In genomic region chr11:44961894-44962293, GRCh38 we compare ENCODE assay signal across 21 cellular contexts. TPM values are rescaled to one million over a fixed set of nuclear protein-coding genes. Genes with fewer than 3 reads are reported as not detected.
A peak's percentile ranks its signal among the peaks of the same experiment; 100 is the strongest.
DNase-seq lines count a peak whose midpoint lies in the region; ATAC-seq and TF ChIP-seq lines count a peak whose summit lies in the region.
"Had no signal": no experiment of that assay in that cellular context is flagged by ENCODE, and none has a peak within 500 bp of the region (broad histone marks: within the 10 kb centered on the region; RNA-seq: fewer than 3 reads in every experiment).

No MANE protein-coding gene starts in this region.

- H3K27ac ChIP-seq in HUES64 (ENCODE audit: low read depth, low read length) (peak overlapping the region; percentile 80; the same call in 1 of the 2 replicates), neuronal stem cell (replicated peaks; ENCODE audit: low read length) (peak overlapping the region; percentile 53), esophagus muscularis mucosa (replicated peaks in 1 of 4) (no peak overlapping the region)
- H3K27ac ChIP-seq: KMS-11, PC-9 had no signal

- no peak overlapping the region for H2BK120ac ChIP-seq in neuronal stem cell (ENCODE audit: low read depth, low read length)

- no peak overlapping the region for H3K4me2 ChIP-seq in neuronal stem cell (ENCODE audit: insufficient read depth, low read length, poor library complexity, severe bottlenecking)
- H3K4me2 ChIP-seq: KMS-11, PC-9 had no signal

- no peak overlapping the region for H3K4ac ChIP-seq in neuronal stem cell (ENCODE audit: low read length)

- H2AK5ac ChIP-seq in neuronal stem cell (ENCODE audit: low read depth, low read length) = peak overlapping the region; percentile 16

- TF ChIP-seq CTCF in WTC11 (IDR thresholded peaks at IDR 0.05) (no peak), esophagus muscularis mucosa (IDR thresholded peaks at IDR 0.05) (no peak)

- H3K9ac ChIP-seq in HUES64 (ENCODE audit: low read depth, low read length) (no peak overlapping the region; the same call in 1 of the 2 replicates), neuronal stem cell (ENCODE audit: low read depth, low read length, poor library complexity) (no peak overlapping the region)
- H3K9ac ChIP-seq: KMS-11 had no signal

- peak overlapping the region; percentile 89 for H3K18ac ChIP-seq in neuronal stem cell (ENCODE audit: low read length)

- POLR2A ChIA-PET in WTC11 (lab: Charles Lee) = interaction anchor here (0.5 to 0.6 kb wide), 2 partner anchors 127 to 201 kb away, joined by 3 to 5 read pairs; no protein-coding TSS in a partner anchor

- H3K14ac ChIP-seq in neuronal stem cell (ENCODE audit: low read length) = peak overlapping the region; percentile 42

- TF ChIP-seq EP300 in esophagus muscularis mucosa (IDR thresholded peaks at IDR 0.05) = no peak

- H2BK5ac ChIP-seq in neuronal stem cell (ENCODE audit: low read length) = peak overlapping the region; percentile 30

- H3K4me1 ChIP-seq in HUES64 (ENCODE audit: insufficient read depth, low read length) (peaks cover 54% of the 10 kb centered on the region), neuronal stem cell (ENCODE audit: control insufficient read depth in 2 of 2, insufficient read depth in 1 of 2, low read depth in 1 of 2, low read length in 2 of 2) (peaks cover 4 to 48% of the 10 kb centered on the region in 2 donors), esophagus muscularis mucosa (peaks cover 0 to 10% (median 10%) of the 10 kb centered on the region in 4 donors)

- no peaks in the 10 kb centered on the region for H3K79me1 ChIP-seq in neuronal stem cell (ENCODE audit: low read depth, low read length)

- intact Hi-C loops in esophagus muscularis mucosa (cut with DNase I) = no loop called here

- H3K27me3 ChIP-seq in HUES64 (ENCODE audit: insufficient read depth, low read length) = peaks cover 8% of the 10 kb centered on the region
- H3K27me3 ChIP-seq in neuronal stem cell (ENCODE audit: control insufficient read depth in 3 of 3, insufficient read depth in 3 of 3, low read depth in 1 of 3, low read length in 3 of 3) = peaks cover 0 to 63% (median 0%) of the 10 kb centered on the region in 3 experiments
- no peaks in the 10 kb centered on the region for H3K27me3 ChIP-seq in esophagus muscularis mucosa

- H4K8ac ChIP-seq in neuronal stem cell (ENCODE audit: low read depth, low read length) = no peak overlapping the region

- H2AFZ ChIP-seq in neuronal stem cell (ENCODE audit: low read length) = no peak overlapping the region
- H2AFZ ChIP-seq: PC-9 had no signal

- H3K36me3 ChIP-seq in HUES64 (ENCODE audit: insufficient read depth, low read length) (no peaks in the 10 kb centered on the region), neuronal stem cell (replicated peaks in 1 of 2; ENCODE audit: control insufficient read depth in 2 of 2, insufficient read depth in 2 of 2, low read length in 2 of 2) (no peaks in the 10 kb centered on the region), esophagus muscularis mucosa (no peaks in the 10 kb centered on the region)

- CTCF ChIA-PET in WTC11 (lab: Charles Lee) = interaction anchor here (0.8 to 4.5 kb wide), 11 partner anchors 11 to 149 kb away, joined by 3 to 36 read pairs (median 4); partner anchors contain the start of gene TP53I11

- H3K4me3 ChIP-seq in HUES64 (ENCODE audit: low read length) = no peak overlapping the region
- no peak overlapping the region for H3K4me3 ChIP-seq in neuronal stem cell (ENCODE audit: low read length in 2 of 2)
- H3K4me3 ChIP-seq in esophagus muscularis mucosa = no peak overlapping the region
- H3K4me3 ChIP-seq: PC-9 had no signal

- no peak; the same call in none of the 2 replicates for ATAC-seq in WTC11

- peak overlapping the region; percentile 49; the same call in 1 of the 2 replicates for H3K27ac Mint-ChIP-seq in WTC11
- H3K27ac Mint-ChIP-seq: B cell; CD4-positive, alpha-beta T cell; T-helper 1 cell treated with Interleukin-12 subunit alpha and Interleukin-12 subunit beta and Interleukin-4 antibody, amounts not matched to agents 30 μg/mL and 1 μg/mL, for 36 hours had no signal

- H3K4me3 Mint-ChIP-seq in WTC11 = no peak overlapping the region
- H3K4me3 Mint-ChIP-seq: B cell; CD4-positive, alpha-beta T cell; T-helper 1 cell treated with Interleukin-12 subunit alpha and Interleukin-12 subunit beta and Interleukin-4 antibody, amounts not matched to agents 30 μg/mL and 1 μg/mL, for 36 hours had no signal

- no peaks in the 10 kb centered on the region for H3K9me3 ChIP-seq in HUES64 (ENCODE audit: insufficient read depth, low read depth, low read length)
- H3K9me3 ChIP-seq in neuronal stem cell (replicated peaks in 1 of 2; ENCODE audit: control insufficient read depth in 2 of 2, insufficient read depth in 1 of 2, low read depth in 1 of 2, low read length in 2 of 2) = no peaks in the 10 kb centered on the region
- H3K9me3 ChIP-seq in esophagus muscularis mucosa = no peaks in the 10 kb centered on the region

- H2BK15ac ChIP-seq in neuronal stem cell (ENCODE audit: low read length) = no peak overlapping the region

- H3K27me3 Mint-ChIP-seq in WTC11 (ENCODE audit: low read depth) = peaks cover 8% of the 10 kb centered on the region
- H3K27me3 Mint-ChIP-seq: CD4-positive, alpha-beta T cell had no signal

- no peaks in the 10 kb centered on the region for H3K9me3 Mint-ChIP-seq in WTC11
- H3K9me3 Mint-ChIP-seq: CD4-positive, alpha-beta T cell; T-helper 1 cell treated with Interleukin-12 subunit alpha and Interleukin-12 subunit beta and Interleukin-4 antibody, amounts not matched to agents 30 μg/mL and 1 μg/mL, for 36 hours had no signal

- WGBS in HUES64 = 10% methylated on average over 2 of the region's 2 CpGs
- no CpG with 5 or more reads among the region's 2 CpGs for WGBS in neuronal stem cell (ENCODE audit: extremely low coverage in 2 of 2, insufficient read length in 2 of 2, insufficient replicate concordance in 1 of 2), 2 donors
- 29% methylated on average over 2 of the region's 2 CpGs for WGBS in esophagus muscularis mucosa

- no peaks in the 10 kb centered on the region for H3K36me3 Mint-ChIP-seq in WTC11

- H3K23ac ChIP-seq in neuronal stem cell (ENCODE audit: low read depth, low read length, poor library complexity) = no peak overlapping the region

- H2BK12ac ChIP-seq in neuronal stem cell (ENCODE audit: low read length) = no peak overlapping the region

- TF ChIP-seq POLR2A in esophagus muscularis mucosa (IDR thresholded peaks at IDR 0.05; ENCODE audit: low read depth) = no peak

- H4K91ac ChIP-seq in neuronal stem cell (ENCODE audit: low read depth, low read length, poor library complexity) = no peak overlapping the region

- DNase-seq in NCI-H2227 (lab: John Stamatoyannopoulos, UW; ENCODE audit: unreplicated experiment) (peak; percentile 30), NCI-H2227 treated with DMSO at 0.1 percent for 48 hours (lab: John Stamatoyannopoulos, UW) (no peak), WTC11 (ENCODE audit: low spot score) (no peak), neuronal stem cell (ENCODE audit: low spot score) (no peak), esophagus muscularis mucosa (ENCODE audit: extremely low spot score) (no peak), NCI-H1092 treated with DMSO at 0.1 percent for 48 hours (lab: John Stamatoyannopoulos, UW) (no peak), H4 (ENCODE audit: low spot score) (no peak)
- DNase-seq: CD4-positive, alpha-beta T cell; COR-L47; GOT3; IMR-90; NCI-H1105; NCI-H2029 treated with DMSO at 0.1 percent for 48 hours; NCI-H510A treated with DMSO at 0.1 percent for 48 hours; PC-9; RPMI8226; SHP77 had no signal

- H3K4me1 Mint-ChIP-seq in WTC11 = peaks cover 68% of the 10 kb centered on the region

TF ChIP-seq in WTC11, 78 proteins besides CTCF, POLR2A, EP300 and RAD21:
- TF ChIP-seq ZNF423 (CRISPR knock-in tag; IDR thresholded peaks at IDR 0.05) = peak; percentile 60
- no peak for TF ChIP-seq IRF2 (CRISPR knock-in tag; IDR thresholded peaks at IDR 0.05; ENCODE audit: borderline replicate concordance, low read depth)

RNA-seq across cellular contexts. Expression of gene TP53I11, which starts 11.2 kb away (rescaled TPM):
- polyA plus RNA-seq in HUES64 (2013, experiment 1 of 2) = 44.9 TPM
- polyA plus RNA-seq in HUES64 (2013, experiment 2 of 2) = 50.0 TPM
- total RNA-seq in WTC11 (2021) (42.4 to 44.2 TPM (median 42.9 TPM) in 3 replicates), esophagus muscularis mucosa (10 to 100 TPM; 51.1 to 76.1 (median 59.2) TPM)
- 235 TPM for polyA plus RNA-seq in neuronal stem cell (2013, experiment 1 of 2)
- 227 TPM for polyA plus RNA-seq in neuronal stem cell (2013, experiment 2 of 2)
- 10.4 and 13.5 TPM in 2 replicates for total RNA-seq in H4 (2014; rRNA removed; shearing (Covaris generic))

Comparison
In these comparisons a context has a peak if more than half of its experiments do, and no peak if none do; other contexts are left out.
1. H3K27ac ChIP-seq: peak in HUES64 (single experiment) and neuronal stem cell (single experiment); none in esophagus muscularis mucosa (0 of 4).